ENCODE assay signal across 22 cellular contexts in genomic region chr12:96698965-96699364, GRCh38.
DNase-seq lines count a peak whose midpoint lies in the region; ATAC-seq and TF ChIP-seq lines count a peak whose summit lies in the region.
"Had no signal": no experiment of that assay in that cellular context is flagged by ENCODE, and none has a peak within 500 bp of the region (broad histone marks: within the 10 kb centered on the region; RNA-seq: fewer than 3 reads in every experiment).

No MANE protein-coding gene starts in this region.

- DNase-seq in HT1080 (ENCODE audit: low read depth) (peak; percentile 38), SK-MEL-5 (ENCODE audit: low read depth, low spot score) (peak; percentile 85), renal cortical epithelial cell (ENCODE audit: low read depth) (peak; percentile 60), tibial artery (no peak)
- DNase-seq: activated CD4-positive, alpha-beta T cell treated with anti-CD3 and anti-CD28 coated beads for 48 hours; activated CD8-positive, alpha-beta memory T cell treated with anti-CD3 and anti-CD28 coated beads, Interleukin-2, amount 10 ng/mL, durations not matched to agents 7 days and 5 days; AML-193; body of pancreas; effector memory CD8-positive, alpha-beta T cell; Karpas-422; midbrain; NCI-H1436 treated with DMSO at 0.1 percent for 48 hours; NCI-H524; stimulated activated CD4-positive, alpha-beta T cell treated with anti-CD3 and anti-CD28 coated beads, Interleukin-4, amount 100 ng/mL, for 4 hours; stomach; SW 1271; upper lobe of right lung had no signal

- no peaks in the 10 kb centered on the region for H3K9me3 ChIP-seq in tibial artery
- H3K9me3 ChIP-seq: body of pancreas, stomach, upper lobe of right lung had no signal

- no peak overlapping the region for H3K4me3 ChIP-seq in tibial artery
- H3K4me3 ChIP-seq: body of pancreas, skin epidermis, stomach, upper lobe of right lung had no signal

- no peak overlapping the region for H3K27ac ChIP-seq in tibial artery
- H3K27ac ChIP-seq: body of pancreas, skin epidermis, stomach, upper lobe of right lung had no signal

- H3K36me3 ChIP-seq in tibial artery = no peaks in the 10 kb centered on the region
- H3K36me3 ChIP-seq: stomach, upper lobe of right lung had no signal

- H3K27me3 ChIP-seq in tibial artery = no peaks in the 10 kb centered on the region
- H3K27me3 ChIP-seq: body of pancreas, stomach, upper lobe of right lung had no signal

- H3K4me1 ChIP-seq in tibial artery = no peaks in the 10 kb centered on the region
- H3K4me1 ChIP-seq: body of pancreas, stomach, upper lobe of right lung had no signal

- in situ Hi-C loops in SK-MEL-5 (cut with HindIII; ENCODE audit: low pct_unique_long_range_greater_than_20kb, low sequenced_read_pairs) = no loop called here

- intact Hi-C loops in tibial artery (cut with DNase I; ENCODE audit: low total_unique reads) = no loop called here

- TF ChIP-seq CTCF in tibial artery (IDR thresholded peaks at IDR 0.05) = no peak

- ATAC-seq in GM18867 (IDR thresholded peaks at IDR 0.05; ENCODE audit: unreplicated experiment) (peak; percentile 78), GM21723 (IDR thresholded peaks at IDR 0.05; ENCODE audit: unreplicated experiment) (no peak), GM18519 (IDR thresholded peaks at IDR 0.05; ENCODE audit: low FRiP score, unreplicated experiment) (no peak)
- ATAC-seq: activated CD8-positive, alpha-beta memory T cell treated with anti-CD3 and anti-CD28 coated beads, Interleukin-2, amount 10 ng/mL, durations not matched to agents 7 days and 5 days; body of pancreas; effector memory CD8-positive, alpha-beta T cell; left lobe of liver; upper lobe of right lung had no signal

Comparison
In these comparisons a context has a peak if more than half of its experiments do, and no peak if none do; other contexts are left out.
1. DNase-seq: peak in HT1080 (single experiment), SK-MEL-5 (single experiment) and renal cortical epithelial cell (single experiment); none in tibial artery (0 of 2).